Comparison of ENCODE assay signal across 8 cellular contexts in the genomic region with DNA sequence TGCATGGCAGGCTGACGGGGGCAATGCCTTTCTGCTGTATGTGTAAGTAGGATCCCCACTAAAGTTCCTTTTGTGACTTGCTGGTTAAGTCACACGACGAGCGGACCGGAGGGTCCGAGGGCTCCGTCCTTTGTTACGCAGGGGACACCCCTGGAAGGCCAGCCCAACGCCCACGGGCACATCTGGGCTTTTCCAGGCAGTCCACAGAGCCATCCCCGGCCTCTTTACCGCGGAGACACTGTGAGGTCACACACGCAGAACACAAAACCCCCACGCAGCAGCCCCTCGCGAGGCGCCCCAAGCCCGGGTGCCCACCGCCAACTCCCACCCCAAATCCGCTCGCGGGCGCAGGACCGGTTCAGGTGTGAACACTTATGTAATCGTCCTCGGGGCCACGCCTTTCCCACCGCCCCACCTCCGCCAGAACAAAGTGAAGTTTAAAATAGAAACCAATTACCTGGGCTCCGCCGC. TPM values are rescaled to one million over a fixed set of nuclear protein-coding genes. Genes with fewer than 3 reads are reported as not detected.
DNase-seq lines count a peak whose midpoint lies in the region; ATAC-seq, FAIRE-seq and TF ChIP-seq lines count a peak whose summit lies in the region.

No MANE protein-coding gene starts in this region.

- intact Hi-C loops in esophagus muscularis mucosa (cut with DNase I), result loop anchor here (10.0 kb wide), 1 partner anchor 124 kb away; no protein-coding TSS in a partner anchor

- H3K4me2 ChIP-seq in DOHH2 (ENCODE audit: low read length), result peak overlapping the region; percentile 81
- H3K4me2 ChIP-seq in Karpas-422 (ENCODE audit: low read depth, low read length, poor library complexity, severe bottlenecking), result peak overlapping the region; percentile 93

- ATAC-seq in HG03520 (IDR thresholded peaks at IDR 0.05; ENCODE audit: unreplicated experiment), result no peak

- peak overlapping the region; percentile 99 for H3K27ac Mint-ChIP-seq in nephron progenitor cell

- TF ChIP-seq EP300 in esophagus muscularis mucosa (IDR thresholded peaks at IDR 0.05), result no peak

- H3K27me3 ChIP-seq in DOHH2 (ENCODE audit: control insufficient read depth, low read length) (no peaks in the 10 kb centered on the region), Karpas-422 (ENCODE audit: low read length) (no peaks in the 10 kb centered on the region), esophagus muscularis mucosa (no peaks in the 10 kb centered on the region)

- no peak for FAIRE-seq in RCC 7860 (lab: Jason Lieb, UNC)

- H3K4me3 Mint-ChIP-seq in nephron progenitor cell, result peak overlapping the region; percentile 97

- H3K36me3 ChIP-seq in DOHH2 (ENCODE audit: control insufficient read depth, low read length) (no peaks in the 10 kb centered on the region), Karpas-422 (ENCODE audit: insufficient read depth, low read length) (no peaks in the 10 kb centered on the region; the same call in 1 of the 2 replicates), esophagus muscularis mucosa (no peaks in the 10 kb centered on the region)

- H3K9me3 ChIP-seq in DOHH2 (ENCODE audit: control insufficient read depth, insufficient read depth, low read length) (no peaks in the 10 kb centered on the region), Karpas-422 (ENCODE audit: low read length) (no peaks in the 10 kb centered on the region), esophagus muscularis mucosa (no peaks in the 10 kb centered on the region)

- TF ChIP-seq POLR2A in esophagus muscularis mucosa (IDR thresholded peaks at IDR 0.05; ENCODE audit: low read depth), result no peak

- peak overlapping the region; percentile 71 for H3K4me3 ChIP-seq in DOHH2 (ENCODE audit: low read length)
- peak overlapping the region; percentile 88 for H3K4me3 ChIP-seq in Karpas-422 (ENCODE audit: low read length)
- peak overlapping the region; percentile 71 to 89 (median 83) for H3K4me3 ChIP-seq in esophagus muscularis mucosa

- peak overlapping the region; percentile 78 for H3K9ac ChIP-seq in Karpas-422 (ENCODE audit: low read length)

- H3K36me3 Mint-ChIP-seq in nephron progenitor cell (ENCODE audit: low read depth), result peaks cover 4% of the 10 kb centered on the region

- H3K79me2 ChIP-seq in DOHH2 (ENCODE audit: control insufficient read depth, low read length), result peaks cover 84% of the 10 kb centered on the region
- peaks cover 69% of the 10 kb centered on the region for H3K79me2 ChIP-seq in Karpas-422 (ENCODE audit: low read length)

- TF ChIP-seq CTCF in DOHH2 (IDR thresholded peaks at IDR 0.05; ENCODE audit: low read depth, low read length, poor library complexity, severe bottlenecking) (no peak), esophagus muscularis mucosa (IDR thresholded peaks at IDR 0.05) (no peak), nephron progenitor cell (IDR thresholded peaks at IDR 0.05) (no peak)

- 0% methylated on average over 6 of the region's 32 CpGs for WGBS in esophagus muscularis mucosa

- H3K4me1 ChIP-seq in DOHH2 (ENCODE audit: control insufficient read depth, low read length) (peaks cover 50% of the 10 kb centered on the region), Karpas-422 (ENCODE audit: low read length) (peaks cover 61% of the 10 kb centered on the region), esophagus muscularis mucosa (peaks cover 16 to 62% (median 56%) of the 10 kb centered on the region in 4 donors)

- H3K9me3 Mint-ChIP-seq in nephron progenitor cell, result no peaks in the 10 kb centered on the region

- H3K27me3 Mint-ChIP-seq in nephron progenitor cell (ENCODE audit: low read depth, poor library complexity), result no peaks in the 10 kb centered on the region

- peaks cover 14% of the 10 kb centered on the region for H3F3A ChIP-seq in DOHH2 (ENCODE audit: control insufficient read depth, insufficient read depth)

- H3K9me2 ChIP-seq in DOHH2 (replicated peaks; ENCODE audit: control insufficient read depth, low read length) (no peaks in the 10 kb centered on the region), Karpas-422 (replicated peaks; ENCODE audit: insufficient read depth, low read length) (no peaks in the 10 kb centered on the region)

- H2AFZ ChIP-seq in Karpas-422 (ENCODE audit: low read length), result no peak overlapping the region

- DNase-seq in Karpas-422 (peak; percentile 84), esophagus muscularis mucosa (ENCODE audit: extremely low spot score) (peak; percentile 92), nephron progenitor cell (no peak), RCC 7860 (ENCODE audit: low spot score) (no peak), globus pallidus (ENCODE audit: low spot score) (no peak)
- DNase-seq in activated CD8-positive, alpha-beta memory T cell treated with anti-CD3 and anti-CD28 coated beads, Interleukin-2, amount 50 U/mL, for 4 hours, result peak; percentile 63

- H3K27ac ChIP-seq in DOHH2 (ENCODE audit: low read depth, low read length) (no peak overlapping the region), Karpas-422 (ENCODE audit: low read length) (peak overlapping the region; percentile 59), esophagus muscularis mucosa (replicated peaks in 1 of 4) (peak overlapping the region; percentile 86 to 91 (median 90))

- H4K20me1 ChIP-seq in DOHH2 (ENCODE audit: control insufficient read depth, insufficient read depth, low read depth, low read length) (peaks cover 23% of the 10 kb centered on the region), Karpas-422 (ENCODE audit: insufficient read depth, low read depth, low read length) (peaks cover 41% of the 10 kb centered on the region; the same call in 1 of the 2 replicates)

- H3K4me1 Mint-ChIP-seq in nephron progenitor cell, result peaks cover 47% of the 10 kb centered on the region

RNA-seq across cellular contexts. Expression of gene ZNF516, which starts 4.3 kb away (rescaled TPM):
- total RNA-seq in Karpas-422 (2014; rRNA removed; shearing (Covaris generic); ENCODE audit: low replicate concordance), result 41.0 and 53.3 TPM in 2 replicates
- total RNA-seq in esophagus muscularis mucosa, result 10 to 100 TPM; 28.5 to 44.9 (median 35.8) TPM

Comparison
In these comparisons a context has a peak if more than half of its experiments do, and no peak if none do; other contexts are left out.
1. DNase-seq: peak in Karpas-422 (single experiment), activated CD8-positive, alpha-beta memory T cell treated with anti-CD3 and anti-CD28 coated beads, Interleukin-2, amount 50 U/mL, for 4 hours (single experiment) and esophagus muscularis mucosa (single experiment); none in nephron progenitor cell (single experiment), RCC 7860 (single experiment) and globus pallidus (single experiment).
2. Peak in every context shown above with its lines, with median percentiles within 50 percentile points of each other: H3K4me3 ChIP-seq.